Comparison of ENCODE assay signal across 22 cellular contexts in genomic region chr2:117607202-117607601, GRCh38.
DNase-seq lines count a peak whose midpoint lies in the region; ATAC-seq, FAIRE-seq and TF ChIP-seq lines count a peak whose summit lies in the region.
"Had no signal": no experiment of that assay in that cellular context is flagged by ENCODE, and none has a peak within 500 bp of the region (broad histone marks: within the 10 kb centered on the region; RNA-seq: fewer than 3 reads in every experiment).

No MANE protein-coding gene starts in this region.

- no peak overlapping the region for H4K91ac ChIP-seq in H9 (ENCODE audit: insufficient read length, low read depth, low read length)

- H3K4me3 ChIP-seq in A549 (no peak overlapping the region), MG63 (no peak overlapping the region)
- H3K4me3 ChIP-seq: BLaER1 treated with 17β-estradiol and CSF1 and Interleukin-3, amounts not matched to agents 10 nM and 100 nM had no signal

- H4K20me1 ChIP-seq in H9 (ENCODE audit: control insufficient read depth, insufficient read depth, insufficient read length): no peaks in the 10 kb centered on the region
- H4K20me1 ChIP-seq: BLaER1 treated with 17β-estradiol and CSF1 and Interleukin-3, amounts not matched to agents 10 nM and 100 nM had no signal

- no peak overlapping the region for H3K9ac ChIP-seq in H9 (ENCODE audit: extremely low read depth, insufficient read length, low read length)
- H3K9ac ChIP-seq: BLaER1 treated with 17β-estradiol and CSF1 and Interleukin-3, amounts not matched to agents 10 nM and 100 nM had no signal

- TF ChIP-seq CTCF in A549 (IDR thresholded peaks at IDR 0.05) (no peak), H9 (conservative IDR thresholded peaks at IDR 0.05) (no peak)

- H3K23ac ChIP-seq in H9 (ENCODE audit: insufficient read length, low read depth, low read length): no peak overlapping the region

- no peaks in the 10 kb centered on the region for H3K79me2 ChIP-seq in H9 (ENCODE audit: insufficient read depth, low read length)

- FAIRE-seq in A549 (lab: Jason Lieb, UNC): no peak
- FAIRE-seq: A204.1, D721Med, G401.6, GM12891, GM19239 had no signal

- ATAC-seq in A549 (no peak), GM18870 (IDR thresholded peaks at IDR 0.05; ENCODE audit: unreplicated experiment) (no peak), esophagus mucosa (no peak)
- ATAC-seq: CD8-positive, alpha-beta T cell had no signal

- H3K23me2 ChIP-seq in H9 (ENCODE audit: insufficient read length, low read depth, low read length, poor library complexity, severe bottlenecking): no peaks in the 10 kb centered on the region

- H2AFZ ChIP-seq in H9 (ENCODE audit: low read length): no peak overlapping the region

- no peak overlapping the region for H2BK20ac ChIP-seq in H9 (ENCODE audit: low read depth, low read length, poor library complexity, severe bottlenecking)

- POLR2A ChIA-PET in A549 (lab: Yijun Ruan, JAX): no interaction called here

- H3K4me3 Mint-ChIP-seq in H9: no peak overlapping the region
- H3K4me3 Mint-ChIP-seq: B cell; CD4-positive, alpha-beta T cell; CD8-positive, alpha-beta T cell had no signal

- H3K4me1 ChIP-seq in A549: no peaks in the 10 kb centered on the region
- H3K4me1 ChIP-seq in H9 (ENCODE audit: insufficient read depth, low read length): peaks cover 4% of the 10 kb centered on the region; the same call in 1 of the 2 replicates
- H3K4me1 ChIP-seq: BLaER1 treated with 17β-estradiol and CSF1 and Interleukin-3, amounts not matched to agents 10 nM and 100 nM; Caco-2 had no signal

- WGBS in A549 (ENCODE audit: missing lambda C conversion rate): 0% methylated on average over 2 of the region's 2 CpGs
- no CpG with 5 or more reads among the region's 2 CpGs for WGBS in H9 (ENCODE audit: extremely low coverage, insufficient read length, low lambda C conversion rate)

- no peak overlapping the region for H3K14ac ChIP-seq in H9 (ENCODE audit: insufficient read depth, low read length)

- H3K4me1 Mint-ChIP-seq in H9: peaks cover 20% of the 10 kb centered on the region in 2 experiments
- H3K4me1 Mint-ChIP-seq: B cell had no signal

- no peak overlapping the region for H2BK15ac ChIP-seq in H9 (ENCODE audit: low read depth, low read length)

- H3K56ac ChIP-seq in H9 (ENCODE audit: insufficient read length, low read depth, low read length): no peak overlapping the region

- H3K27me3 Mint-ChIP-seq in H9 (ENCODE audit: low read depth): no peaks in the 10 kb centered on the region
- H3K27me3 Mint-ChIP-seq: B cell; CD4-positive, alpha-beta T cell had no signal

- no peak overlapping the region for H2BK12ac ChIP-seq in H9 (ENCODE audit: insufficient read length, low read depth, low read length)

- H3K9me3 Mint-ChIP-seq in H9: no peaks in the 10 kb centered on the region; a peak in 2 of 5 replicates
- H3K9me3 Mint-ChIP-seq: CD4-positive, alpha-beta T cell; CD8-positive, alpha-beta T cell had no signal

- H3K9me3 ChIP-seq in A549 (no peaks in the 10 kb centered on the region), H9 (ENCODE audit: control insufficient read depth, low read depth, low read length) (no peaks in the 10 kb centered on the region), MG63 (no peaks in the 10 kb centered on the region)
- H3K9me3 ChIP-seq: BLaER1 treated with 17β-estradiol and CSF1 and Interleukin-3, amounts not matched to agents 10 nM and 100 nM had no signal

- no peak overlapping the region for H4K8ac ChIP-seq in H9 (replicated peaks; ENCODE audit: insufficient read length, low read depth, low read length)

- H2AK5ac ChIP-seq in H9 (ENCODE audit: insufficient read length, low read length): peak overlapping the region; percentile 71

- no peak for TF ChIP-seq EP300 in A549 (IDR thresholded peaks at IDR 0.05)

- no peak overlapping the region for H3K4me2 ChIP-seq in A549
- no peak overlapping the region for H3K4me2 ChIP-seq in H9 (ENCODE audit: insufficient read depth, insufficient read length, low read length)
- H3K4me2 ChIP-seq: BLaER1 treated with 17β-estradiol and CSF1 and Interleukin-3, amounts not matched to agents 10 nM and 100 nM had no signal

- H3K79me1 ChIP-seq in H9 (ENCODE audit: insufficient read depth, low read depth, low read length, poor library complexity, severe bottlenecking): no peaks in the 10 kb centered on the region

- no peak overlapping the region for H3K4ac ChIP-seq in H9 (ENCODE audit: low read depth, low read length)

- H3T11ph ChIP-seq in H9 (ENCODE audit: low read length): no peak overlapping the region

- no peak for TF ChIP-seq POLR2A in A549 (IDR thresholded peaks at IDR 0.05; ENCODE audit: low read length)

- H4K5ac ChIP-seq in H9 (ENCODE audit: insufficient read length, low read depth, low read length): no peak overlapping the region

- no peak for TF ChIP-seq RAD21 in A549 (conservative IDR thresholded peaks at IDR 0.05 in 1 of 2, IDR thresholded peaks at IDR 0.05 in 1 of 2)

- CTCF ChIA-PET in A549 (lab: Yijun Ruan, JAX): no interaction called here

- no peak overlapping the region for H3K18ac ChIP-seq in H9 (ENCODE audit: insufficient read length, low read depth, low read length)

- no peak overlapping the region for H3K27ac Mint-ChIP-seq in H9
- H3K27ac Mint-ChIP-seq: B cell; CD4-positive, alpha-beta T cell; CD8-positive, alpha-beta T cell had no signal

- peaks cover 0 to 21% (median 16%) of the 10 kb centered on the region in 3 experiments; a peak in 5 of 7 replicates for H3K36me3 Mint-ChIP-seq in H9 (ENCODE audit: insufficient read depth in 1 of 3, low read depth in 3 of 3)
- H3K36me3 Mint-ChIP-seq: CD8-positive, alpha-beta T cell had no signal

- no peak overlapping the region for H3K27ac ChIP-seq in A549
- H3K27ac ChIP-seq in H9 (ENCODE audit: insufficient read length, low read depth, low read length): no peak overlapping the region
- H3K27ac ChIP-seq: BLaER1 treated with 17β-estradiol and CSF1 and Interleukin-3, amounts not matched to agents 10 nM and 100 nM; C4-2B had no signal

- H3K36me3 ChIP-seq in MG63: no peaks in the 10 kb centered on the region
- H3K36me3 ChIP-seq: BLaER1 treated with 17β-estradiol and CSF1 and Interleukin-3, amounts not matched to agents 10 nM and 100 nM had no signal

- no peaks in the 10 kb centered on the region for H3K27me3 ChIP-seq in H9 (ENCODE audit: insufficient read depth, low read length)
- H3K27me3 ChIP-seq in MG63: no peaks in the 10 kb centered on the region
- H3K27me3 ChIP-seq: BLaER1 treated with 17β-estradiol and CSF1 and Interleukin-3, amounts not matched to agents 10 nM and 100 nM had no signal

- DNase-seq in A549 (ENCODE audit: low read depth in 1 of 2, low spot score in 1 of 2) (no peak), H9 (no peak), MG63 (peak; percentile 70), NCI-H2107 (lab: John Stamatoyannopoulos, UW) (no peak)
- DNase-seq: 8988T; AML-193; Caco-2; Calu3; CD4-positive, alpha-beta T cell; CD8-positive, alpha-beta T cell; DMS79 treated with DMSO at 0.1 percent for 48 hours; GF-D8 had no signal

- no peak overlapping the region for H2BK5ac ChIP-seq in H9 (ENCODE audit: insufficient read length, low read length)

- H2BK120ac ChIP-seq in H9 (ENCODE audit: low read depth, low read length, poor library complexity, severe bottlenecking): no peak overlapping the region

TF ChIP-seq in A549, 52 proteins besides CTCF, POLR2A, EP300 and RAD21:
- peak; percentile 6 for TF ChIP-seq MAFK (IDR thresholded peaks at IDR 0.05; ENCODE audit: partially characterized antibody)
- TF ChIP-seq EHF (CRISPR knock-in tag; IDR thresholded peaks at IDR 0.05): no peak
- no peak for TF ChIP-seq NPAS2 (CRISPR knock-in tag; IDR thresholded peaks at IDR 0.05; ENCODE audit: borderline replicate concordance)
- no peak for TF ChIP-seq EHMT2 (IDR thresholded peaks at IDR 0.05; ENCODE audit: low read depth)
- peak; percentile 44; the same call in 1 of the 2 replicates for TF ChIP-seq NFE2L2 (conservative IDR thresholded peaks at IDR 0.05; ENCODE audit: low read length)
- no peak for TF ChIP-seq POLR2AphosphoS2 (conservative IDR thresholded peaks at IDR 0.05; ENCODE audit: low read length)
- no peak for TF ChIP-seq ZNF302 (CRISPR knock-in tag; IDR thresholded peaks at IDR 0.05)
- TF ChIP-seq ZC3H11A (IDR thresholded peaks at IDR 0.05): no peak
TF ChIP-seq in A549: peak in this region for 2.
